In genomic region chr13:88507909-88508308, GRCh38 we compare ENCODE assay signal across 35 cellular contexts.
"Had no signal": no experiment of that assay in that cellular context is flagged by ENCODE, and none has a peak within 500 bp of the region (broad histone marks: within the 10 kb centered on the region; RNA-seq: fewer than 3 reads in every experiment).

No MANE protein-coding gene starts in this region.

- DNase-seq: Kasumi-1, MG63, MM.1S, MV-4-11, NCI-H1048, NCI-H1092, NCI-H1092 treated with DMSO at 0.1 percent for 48 hours, NCI-H1105, NCI-H1105 treated with DMSO at 0.1 percent for 48 hours, NCI-H1417, NCI-H1417 treated with DMSO at 0.1 percent for 48 hours, NCI-H1436, NCI-H1436 treated with DMSO at 0.1 percent for 48 hours, NCI-H146, NCI-H1694, NCI-H1694 treated with DMSO at 0.1 percent for 48 hours, NCI-H187, NCI-H187 treated with DMSO at 0.1 percent for 48 hours, NCI-H1930, NCI-H2029, NCI-H2029 treated with DMSO at 0.1 percent for 48 hours, NCI-H2081, NCI-H2081 treated with DMSO at 0.1 percent for 48 hours, NCI-H2107, NCI-H2171, NCI-H2171 treated with DMSO at 0.1 percent for 48 hours, NCI-H2227 treated with DMSO at 0.1 percent for 48 hours, NCI-H226, NCI-H345, NCI-H446, NCI-H446 treated with DMSO at 0.1 percent for 48 hours, NCI-H510A, NCI-H510A treated with DMSO at 0.1 percent for 48 hours, NCI-H524, NCI-H524 treated with DMSO at 0.1 percent for 48 hours had no signal

- H3K36me3 ChIP-seq: MG63 had no signal

- H3K27me3 ChIP-seq: MG63 had no signal

- H3K4me3 ChIP-seq: MG63 had no signal
